15 cellular contexts compared by ENCODE assay signal in the genomic region with DNA sequence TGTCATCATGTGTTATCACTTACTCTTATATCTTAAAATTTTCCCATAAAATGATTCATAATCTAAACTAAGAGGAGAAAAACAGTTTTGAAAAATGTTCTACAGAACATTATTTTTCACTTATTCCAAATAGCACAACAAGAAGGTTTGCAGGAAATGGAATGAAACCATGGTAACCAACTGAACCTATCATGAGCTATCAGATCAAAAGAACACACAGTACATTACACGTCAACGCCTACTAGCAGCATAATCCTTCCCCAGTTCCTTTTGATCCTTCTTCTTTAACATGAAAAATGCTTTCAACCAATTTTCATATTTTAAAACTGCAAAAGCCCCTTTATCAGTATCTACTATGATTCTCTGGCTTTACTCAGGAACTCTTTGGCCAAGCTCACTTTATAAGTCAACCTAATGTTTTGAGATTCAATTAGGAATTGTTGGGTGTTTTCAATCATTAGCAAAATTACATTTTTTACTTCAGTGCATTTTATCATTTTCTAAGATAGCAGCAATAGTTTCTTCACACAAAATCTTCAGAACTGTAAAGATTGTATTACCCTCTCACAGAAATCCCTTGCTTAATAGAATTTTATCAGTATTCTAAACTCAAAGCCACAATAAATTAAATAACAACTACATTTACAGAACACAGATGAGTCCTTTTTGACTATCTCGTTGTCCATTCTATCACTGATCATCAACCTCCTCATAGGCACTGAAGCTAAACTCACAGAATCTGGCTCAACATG.
DNase-seq lines count a peak whose midpoint lies in the region; ATAC-seq and TF ChIP-seq lines count a peak whose summit lies in the region.
"Had no signal": no experiment of that assay in that cellular context is flagged by ENCODE, and none has a peak within 500 bp of the region (broad histone marks: within the 10 kb centered on the region; RNA-seq: fewer than 3 reads in every experiment).

No MANE protein-coding gene starts in this region.

- H3K4me3 ChIP-seq in naive thymus-derived CD4-positive, alpha-beta T cell (ENCODE audit: low read length) = no peak overlapping the region
- H3K4me3 ChIP-seq: adrenal gland, ovary, PC-9 had no signal

- ATAC-seq in CD4-positive, alpha-beta T cell (ENCODE audit: poor library complexity) = peak; percentile 97
- peak; percentile 95 for ATAC-seq in naive thymus-derived CD4-positive, alpha-beta T cell
- ATAC-seq in natural killer cell = no peak
- ATAC-seq: stimulated activated naive B cell treated with anti-CD40 and anti-IgM and Interleukin-4, amounts not matched to agents 10 μg/mL and 1 μg/mL and 100 μg/mL, for 72 hours had no signal

- no peak for DNase-seq in CD4-positive, alpha-beta T cell
- peak; percentile 37 for DNase-seq in NCI-H82 (lab: John Stamatoyannopoulos, UW)
- DNase-seq in caudate nucleus (lab: John Stamatoyannopoulos, UW) = peak in 5 of 61 donors; percentile 5 to 74 (median 14)
- DNase-seq in naive thymus-derived CD4-positive, alpha-beta T cell = peak in 7 of 9 donors; percentile 51 to 82 (median 73)
- DNase-seq in SIG-M5 treated with dmso at 0.1 percent for 504 hours (lab: John Stamatoyannopoulos, UW; ENCODE audit: unreplicated experiment) = no peak
- DNase-seq in natural killer cell = no peak
- no peak for DNase-seq in HEK293T (ENCODE audit: extremely low spot score)
- no peak for DNase-seq in NK-92 (lab: John Stamatoyannopoulos, UW; ENCODE audit: unreplicated experiment)
- DNase-seq: adrenal gland; C1 segment of cervical spinal cord; effector memory CD4-positive, alpha-beta T cell; ovary; stimulated activated CD4-positive, alpha-beta T cell treated with anti-CD3 and anti-CD28 coated beads, Interleukin-1b, Interleukin-23, amount 100 ng/mL, for 48 hours; stimulated activated naive B cell treated with anti-CD40 and anti-IgM and Interleukin-4, amounts not matched to agents 10 μg/mL and 1 μg/mL and 100 μg/mL, for 72 hours had no signal

- H3K9me3 ChIP-seq in CD4-positive, alpha-beta T cell (ENCODE audit: control insufficient read depth, low read length) = no peaks in the 10 kb centered on the region
- H3K9me3 ChIP-seq in naive thymus-derived CD4-positive, alpha-beta T cell (ENCODE audit: control insufficient read depth in 2 of 3, low read length in 3 of 3) = no peaks in the 10 kb centered on the region
- H3K9me3 ChIP-seq: adrenal gland, ovary had no signal

- no peak for TF ChIP-seq CTCF in CD4-positive, alpha-beta T cell (IDR thresholded peaks at IDR 0.05)
- TF ChIP-seq CTCF in natural killer cell (IDR thresholded peaks at IDR 0.05) = no peak

- CTCF ChIA-PET in CD4-positive, alpha-beta T cell (lab: Charles Lee) = interaction anchor here (0.6 kb wide), 1 partner anchor 16 kb away, joined by 3 read pairs; no protein-coding TSS in a partner anchor
- CTCF ChIA-PET in naive thymus-derived CD4-positive, alpha-beta T cell (lab: Charles Lee) = interaction anchor here (0.7 kb wide), 1 partner anchor 204 kb away, joined by 4 read pairs; no protein-coding TSS in a partner anchor
- CTCF ChIA-PET in HEK293T (lab: Yijun Ruan, JAX) = no interaction called here

- no peaks in the 10 kb centered on the region for H3K36me3 Mint-ChIP-seq in CD4-positive, alpha-beta T cell (ENCODE audit: low read depth)
- H3K36me3 Mint-ChIP-seq in naive thymus-derived CD4-positive, alpha-beta T cell = no peaks in the 10 kb centered on the region
- no peaks in the 10 kb centered on the region for H3K36me3 Mint-ChIP-seq in natural killer cell
- H3K36me3 Mint-ChIP-seq: stimulated activated naive B cell treated with anti-CD40 and anti-IgM and Interleukin-4, amounts not matched to agents 10 μg/mL and 1 μg/mL and 100 μg/mL, for 72 hours had no signal

- no peak overlapping the region for H3K27ac ChIP-seq in CD4-positive, alpha-beta T cell (ENCODE audit: low read depth, low read length)
- peak overlapping the region; percentile 82 for H3K27ac ChIP-seq in caudate nucleus (ENCODE audit: low read depth, low read length)
- H3K27ac ChIP-seq in naive thymus-derived CD4-positive, alpha-beta T cell (ENCODE audit: low read depth, low read length) = peak overlapping the region; percentile 48
- H3K27ac ChIP-seq: adrenal gland, ovary, PC-9 had no signal

- H3K27ac Mint-ChIP-seq in CD4-positive, alpha-beta T cell = peak overlapping the region; percentile 84
- peak overlapping the region in 8 of 9 donors; percentile 77 to 95 (median 92) for H3K27ac Mint-ChIP-seq in naive thymus-derived CD4-positive, alpha-beta T cell
- no peak overlapping the region for H3K27ac Mint-ChIP-seq in natural killer cell
- H3K27ac Mint-ChIP-seq: stimulated activated naive B cell treated with anti-CD40 and anti-IgM and Interleukin-4, amounts not matched to agents 10 μg/mL and 1 μg/mL and 100 μg/mL, for 72 hours had no signal

- peaks cover 0 to 17% of the 10 kb centered on the region in 2 donors for H3K4me1 ChIP-seq in naive thymus-derived CD4-positive, alpha-beta T cell (ENCODE audit: control insufficient read depth in 2 of 2, insufficient read depth in 2 of 2, low read length in 2 of 2)

- intact Hi-C loops in CD4-positive, alpha-beta T cell (cut with DNase I, micrococcal nuclease) = no loop called here
- intact Hi-C loops in naive thymus-derived CD4-positive, alpha-beta T cell (cut with micrococcal nuclease) = loop anchor here (1.0 to 10.0 kb wide), 4 partner anchors 55 to 262 kb away; partner anchors contain the start of gene ATF2 (in 1 of the 2)
- intact Hi-C loops in natural killer cell (cut with micrococcal nuclease) = no loop called here

- H3K4me1 Mint-ChIP-seq in CD4-positive, alpha-beta T cell (ENCODE audit: low read depth) = peaks cover 47% of the 10 kb centered on the region
- peaks cover 7 to 51% (median 34%) of the 10 kb centered on the region in 7 donors for H3K4me1 Mint-ChIP-seq in naive thymus-derived CD4-positive, alpha-beta T cell
- H3K4me1 Mint-ChIP-seq in natural killer cell = no peaks in the 10 kb centered on the region
- H3K4me1 Mint-ChIP-seq: stimulated activated naive B cell treated with anti-CD40 and anti-IgM and Interleukin-4, amounts not matched to agents 10 μg/mL and 1 μg/mL and 100 μg/mL, for 72 hours had no signal

- H3K27me3 Mint-ChIP-seq in CD4-positive, alpha-beta T cell = no peaks in the 10 kb centered on the region
- H3K27me3 Mint-ChIP-seq in naive thymus-derived CD4-positive, alpha-beta T cell = no peaks in the 10 kb centered on the region
- peaks cover 4 to 5% of the 10 kb centered on the region in 2 donors for H3K27me3 Mint-ChIP-seq in natural killer cell (ENCODE audit: low read depth in 2 of 2)
- H3K27me3 Mint-ChIP-seq: stimulated activated naive B cell treated with anti-CD40 and anti-IgM and Interleukin-4, amounts not matched to agents 10 μg/mL and 1 μg/mL and 100 μg/mL, for 72 hours had no signal

- no peaks in the 10 kb centered on the region for H3K36me3 ChIP-seq in naive thymus-derived CD4-positive, alpha-beta T cell (ENCODE audit: control insufficient read depth in 2 of 3, insufficient read depth in 3 of 3, low read length in 3 of 3)
- H3K36me3 ChIP-seq: adrenal gland, ovary had no signal

- peak overlapping the region; percentile 5 for H3K4me3 Mint-ChIP-seq in CD4-positive, alpha-beta T cell
- peak overlapping the region in 7 of 10 donors; percentile 9 to 83 (median 70) for H3K4me3 Mint-ChIP-seq in naive thymus-derived CD4-positive, alpha-beta T cell
- H3K4me3 Mint-ChIP-seq in natural killer cell = no peak overlapping the region
- H3K4me3 Mint-ChIP-seq: stimulated activated naive B cell treated with anti-CD40 and anti-IgM and Interleukin-4, amounts not matched to agents 10 μg/mL and 1 μg/mL and 100 μg/mL, for 72 hours had no signal

- no peaks in the 10 kb centered on the region for H3K9me3 Mint-ChIP-seq in CD4-positive, alpha-beta T cell
- no peaks in the 10 kb centered on the region for H3K9me3 Mint-ChIP-seq in naive thymus-derived CD4-positive, alpha-beta T cell
- H3K9me3 Mint-ChIP-seq in natural killer cell = no peaks in the 10 kb centered on the region
- H3K9me3 Mint-ChIP-seq: stimulated activated naive B cell treated with anti-CD40 and anti-IgM and Interleukin-4, amounts not matched to agents 10 μg/mL and 1 μg/mL and 100 μg/mL, for 72 hours had no signal

- POLR2A ChIA-PET in CD4-positive, alpha-beta T cell (lab: Charles Lee) = interaction anchor here (0.6 to 1.1 kb wide), 3 partner anchors 73 to 1232 kb away, joined by 3 to 4 read pairs (median 3); no protein-coding TSS in a partner anchor
- POLR2A ChIA-PET in naive thymus-derived CD4-positive, alpha-beta T cell (lab: Charles Lee) = no interaction called here
- POLR2A ChIA-PET in HEK293T (lab: Yijun Ruan, JAX) = no interaction called here

- H3K27me3 ChIP-seq in CD4-positive, alpha-beta T cell (ENCODE audit: control insufficient read depth, insufficient read depth, low read length) = no peaks in the 10 kb centered on the region
- H3K27me3 ChIP-seq in naive thymus-derived CD4-positive, alpha-beta T cell (ENCODE audit: control insufficient read depth in 2 of 2, insufficient read depth in 2 of 2, low read length in 2 of 2) = no peaks in the 10 kb centered on the region
- H3K27me3 ChIP-seq: adrenal gland, ovary had no signal

TF ChIP-seq in HEK293T, 16 proteins besides CTCF, POLR2A, EP300 and RAD21:
- TF ChIP-seq TARDBP (IDR thresholded peaks at IDR 0.05) (no peak), FOXK2 (IDR thresholded peaks at IDR 0.05) (no peak), ELF4 (IDR thresholded peaks at IDR 0.05) (no peak), NFRKB (IDR thresholded peaks at IDR 0.05) (no peak), FOXM1 (IDR thresholded peaks at IDR 0.05; ENCODE audit: borderline replicate concordance) (no peak), SUZ12 (IDR thresholded peaks at IDR 0.05) (no peak), L3MBTL2 (conservative IDR thresholded peaks at IDR 0.05) (no peak), CTBP1 (IDR thresholded peaks at IDR 0.05; ENCODE audit: borderline replicate concordance) (no peak)
- TF ChIP-seq, protein P1, sequence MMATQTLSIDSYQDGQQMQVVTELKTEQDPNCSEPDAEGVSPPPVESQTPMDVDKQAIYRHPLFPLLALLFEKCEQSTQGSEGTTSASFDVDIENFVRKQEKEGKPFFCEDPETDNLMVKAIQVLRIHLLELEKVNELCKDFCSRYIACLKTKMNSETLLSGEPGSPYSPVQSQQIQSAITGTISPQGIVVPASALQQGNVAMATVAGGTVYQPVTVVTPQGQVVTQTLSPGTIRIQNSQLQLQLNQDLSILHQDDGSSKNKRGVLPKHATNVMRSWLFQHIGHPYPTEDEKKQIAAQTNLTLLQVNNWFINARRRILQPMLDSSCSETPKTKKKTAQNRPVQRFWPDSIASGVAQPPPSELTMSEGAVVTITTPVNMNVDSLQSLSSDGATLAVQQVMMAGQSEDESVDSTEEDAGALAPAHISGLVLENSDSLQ (IDR thresholded peaks at IDR 0.05) = no peak

Comparison
In these comparisons a context has a peak if more than half of its experiments do, and no peak if none do; other contexts are left out.
1. ATAC-seq: peak in CD4-positive, alpha-beta T cell (single experiment) and naive thymus-derived CD4-positive, alpha-beta T cell (single experiment); none in natural killer cell (0 of 3).
2. DNase-seq: peak in NCI-H82 (single experiment) and naive thymus-derived CD4-positive, alpha-beta T cell (7 of 9); none in CD4-positive, alpha-beta T cell (0 of 10), SIG-M5 treated with dmso at 0.1 percent for 504 hours (single experiment), natural killer cell (single experiment), HEK293T (single experiment) and NK-92 (single experiment).
3. H3K27ac Mint-ChIP-seq: peak in CD4-positive, alpha-beta T cell (single experiment) and naive thymus-derived CD4-positive, alpha-beta T cell (8 of 9); none in natural killer cell (0 of 2).
4. intact Hi-C loops: an anchor here in naive thymus-derived CD4-positive, alpha-beta T cell (1.0 to 10.0 kb wide); none called in CD4-positive, alpha-beta T cell and natural killer cell.